ENCODE assay signal across 1 cellular context in genomic region chr10:110739811-110740271, GRCh38.
A peak's percentile ranks its signal among the peaks of the same experiment; 100 is the strongest.
TF ChIP-seq lines count a peak whose summit lies in the region.

No MANE protein-coding gene starts in this region.

TF ChIP-seq in HepG2, 621 proteins besides CTCF, POLR2A, EP300 and RAD21 (continued from another document):
- TF ChIP-seq MYPOP (CRISPR knock-in tag; IDR thresholded peaks at IDR 0.05) = peak; percentile 27; the same call in 1 of the 2 replicates
- peak; percentile 58; the same call in 1 of the 2 replicates for TF ChIP-seq ZNF512B (CRISPR knock-in tag; IDR thresholded peaks at IDR 0.05; ENCODE audit: borderline replicate concordance)
- TF ChIP-seq SIN3A (IDR thresholded peaks at IDR 0.05; ENCODE audit: borderline replicate concordance, low read depth, low read length) = no peak
- peak; percentile 21; the same call in 1 of the 2 replicates for TF ChIP-seq ARID4A (CRISPR knock-in tag; IDR thresholded peaks at IDR 0.05; ENCODE audit: borderline replicate concordance)
- TF ChIP-seq MYNN (CRISPR knock-in tag; IDR thresholded peaks at IDR 0.05; ENCODE audit: low read depth) = no peak
- no peak for TF ChIP-seq ZNF235 (CRISPR knock-in tag; IDR thresholded peaks at IDR 0.05; ENCODE audit: borderline replicate concordance)
- TF ChIP-seq SATB2 (CRISPR knock-in tag; IDR thresholded peaks at IDR 0.05) = no peak
- no peak for TF ChIP-seq MXD3 (CRISPR knock-in tag; IDR thresholded peaks at IDR 0.05)
- 0 out of 2 replicates have a peak, but pooled peaks have one; percentile 43 for TF ChIP-seq POGK (CRISPR knock-in tag; conservative IDR thresholded peaks at IDR 0.05)
